Comparison of ENCODE assay signal across 26 cellular contexts in genomic region chr1:59443355-59443754, GRCh38.
DNase-seq lines count a peak whose midpoint lies in the region; ATAC-seq and TF ChIP-seq lines count a peak whose summit lies in the region.
"Had no signal": no experiment of that assay in that cellular context is flagged by ENCODE, and none has a peak within 500 bp of the region (broad histone marks: within the 10 kb centered on the region; RNA-seq: fewer than 3 reads in every experiment).

No MANE protein-coding gene starts in this region.

- H3K4me1 Mint-ChIP-seq in activated naive CD8-positive, alpha-beta T cell treated with anti-CD3 and anti-CD28 coated beads for 36 hours = peaks cover 5% of the 10 kb centered on the region
- H3K4me1 Mint-ChIP-seq: B cell; CD8-positive, alpha-beta memory T cell had no signal

- no peak overlapping the region for H3K27ac Mint-ChIP-seq in activated naive CD4-positive, alpha-beta T cell treated with anti-CD3 and anti-CD28 coated beads, Interleukin-2, amount 50 U/mL, for 72 hours
- H3K27ac Mint-ChIP-seq in activated naive CD8-positive, alpha-beta T cell treated with anti-CD3 and anti-CD28 coated beads for 36 hours = no peak overlapping the region
- H3K27ac Mint-ChIP-seq: B cell; dendritic cell treated with granulocyte-macrophage colony-stimulating factor and Interleukin-4, amounts not matched to agents 40 ng/mL and 50 ng/mL, for 4 days; stimulated activated memory B cell treated with anti-CD40 and anti-IgM and Interleukin-4, amounts not matched to agents 10 μg/mL and 1 μg/mL and 100 μg/mL, for 72 hours; WTC11 had no signal

- H3K4me3 Mint-ChIP-seq in activated naive CD8-positive, alpha-beta T cell treated with anti-CD3 and anti-CD28 coated beads for 36 hours = no peak overlapping the region
- H3K4me3 Mint-ChIP-seq: B cell; CD8-positive, alpha-beta memory T cell; dendritic cell treated with granulocyte-macrophage colony-stimulating factor and Interleukin-4, amounts not matched to agents 40 ng/mL and 50 ng/mL, for 4 days; stimulated activated memory B cell treated with anti-CD40 and anti-IgM and Interleukin-4, amounts not matched to agents 10 μg/mL and 1 μg/mL and 100 μg/mL, for 72 hours; WTC11 had no signal

- CTCF ChIA-PET in AG04449 (lab: Yijun Ruan, JAX) = interaction anchor here (0.8 to 3.8 kb wide), 2 partner anchors 19 to 257 kb away, joined by 3 to 10 read pairs; no protein-coding TSS in a partner anchor

- H3K36me3 Mint-ChIP-seq in activated naive CD4-positive, alpha-beta T cell treated with anti-CD3 and anti-CD28 coated beads, Interleukin-2, amount 50 U/mL, for 72 hours = peaks cover 0 to 6% of the 10 kb centered on the region in 2 donors
- peaks cover 7% of the 10 kb centered on the region for H3K36me3 Mint-ChIP-seq in activated naive CD8-positive, alpha-beta T cell treated with anti-CD3 and anti-CD28 coated beads for 36 hours

- ATAC-seq in activated naive CD4-positive, alpha-beta T cell treated with anti-CD3 and anti-CD28 coated beads, Interleukin-2, amount 50 U/mL, for 72 hours = no peak
- ATAC-seq: A549; right lobe of liver; stimulated activated memory B cell treated with anti-CD40 and anti-IgM and Interleukin-4, amounts not matched to agents 10 μg/mL and 1 μg/mL and 100 μg/mL, for 72 hours; WTC11 had no signal

- TF ChIP-seq CTCF in AG04449 (IDR thresholded peaks at IDR 0.05; ENCODE audit: insufficient read depth, low read length, missing control alignments) = no peak

- no peak overlapping the region for H3K4me3 ChIP-seq in AG04449 (ENCODE audit: low read depth, low read length)
- H3K4me3 ChIP-seq: A549, PC-9, right lobe of liver had no signal

- no peaks in the 10 kb centered on the region for H3K27me3 Mint-ChIP-seq in activated naive CD8-positive, alpha-beta T cell treated with anti-CD3 and anti-CD28 coated beads for 36 hours
- H3K27me3 Mint-ChIP-seq: B cell; CD8-positive, alpha-beta memory T cell; dendritic cell treated with granulocyte-macrophage colony-stimulating factor and Interleukin-4, amounts not matched to agents 40 ng/mL and 50 ng/mL, for 4 days; stimulated activated memory B cell treated with anti-CD40 and anti-IgM and Interleukin-4, amounts not matched to agents 10 μg/mL and 1 μg/mL and 100 μg/mL, for 72 hours had no signal

- no peaks in the 10 kb centered on the region for H3K9me3 Mint-ChIP-seq in activated naive CD4-positive, alpha-beta T cell treated with anti-CD3 and anti-CD28 coated beads, Interleukin-2, amount 50 U/mL, for 72 hours
- no peaks in the 10 kb centered on the region for H3K9me3 Mint-ChIP-seq in activated naive CD8-positive, alpha-beta T cell treated with anti-CD3 and anti-CD28 coated beads for 36 hours
- H3K9me3 Mint-ChIP-seq: CD8-positive, alpha-beta memory T cell; dendritic cell treated with granulocyte-macrophage colony-stimulating factor and Interleukin-4, amounts not matched to agents 40 ng/mL and 50 ng/mL, for 4 days had no signal

- POLR2A ChIA-PET in AG04449 (lab: Yijun Ruan, JAX) = interaction anchor here (0.9 kb wide), 1 partner anchor 316 kb away, joined by 3 read pairs; no protein-coding TSS in a partner anchor

- peak; percentile 46 for DNase-seq in AG04449 (ENCODE audit: low read depth, low spot score)
- DNase-seq in NCI-H446 treated with DMSO at 0.1 percent for 48 hours (lab: John Stamatoyannopoulos, UW) = peak; percentile 36
- DNase-seq in astrocyte of the hippocampus (ENCODE audit: low read depth, low spot score) = peak; percentile 41
- peak; percentile 62 for DNase-seq in iris pigment epithelial cell (ENCODE audit: low read depth)
- DNase-seq in activated naive CD4-positive, alpha-beta T cell treated with anti-CD3 and anti-CD28 coated beads, Interleukin-2, amount 50 U/mL, for 72 hours (ENCODE audit: low spot score in 2 of 2) = no peak
- no peak for DNase-seq in activated naive CD8-positive, alpha-beta T cell treated with anti-CD3 and anti-CD28 coated beads for 36 hours
- DNase-seq in GDM1 (lab: John Stamatoyannopoulos, UW) = no peak
- DNase-seq in NCI-H1048 (lab: John Stamatoyannopoulos, UW) = no peak
- DNase-seq: activated CD4-positive, alpha-beta T cell treated with anti-CD3 and anti-CD28 coated beads, Interleukin-2, amount 50 U/mL, for 1 hour; activated T-cell treated with anti-CD3 and anti-CD28 coated beads, Interleukin-2, amount 50 U/mL, for 48 hours; amygdala; caudate nucleus; CD8-positive, alpha-beta memory T cell; DMS 273 treated with DMSO at 0.1 percent for 48 hours; MV-4-11; NCI-H1694; NCI-H524; PC-9; right lobe of liver; Right ventricle myocardium superior; stimulated activated CD4-positive, alpha-beta T cell treated with anti-CD3 and anti-CD28 coated beads, Interleukin-4, amount 100 ng/mL, for 4 hours had no signal

Comparison
In these comparisons a context has a peak if more than half of its experiments do, and no peak if none do; other contexts are left out.
1. DNase-seq: peak in AG04449 (single experiment), NCI-H446 treated with DMSO at 0.1 percent for 48 hours (single experiment), astrocyte of the hippocampus (single experiment) and iris pigment epithelial cell (single experiment); none in activated naive CD4-positive, alpha-beta T cell treated with anti-CD3 and anti-CD28 coated beads, Interleukin-2, amount 50 U/mL, for 72 hours (0 of 2), activated naive CD8-positive, alpha-beta T cell treated with anti-CD3 and anti-CD28 coated beads for 36 hours (single experiment), GDM1 (single experiment) and NCI-H1048 (single experiment).